In genomic region chr4:48667148-48667547, GRCh38 we compare ENCODE assay signal across 14 cellular contexts.
DNase-seq lines count a peak whose midpoint lies in the region; ATAC-seq, FAIRE-seq and TF ChIP-seq lines count a peak whose summit lies in the region.
"Had no signal": no experiment of that assay in that cellular context is flagged by ENCODE, and none has a peak within 500 bp of the region (broad histone marks: within the 10 kb centered on the region; RNA-seq: fewer than 3 reads in every experiment).

No MANE protein-coding gene starts in this region.

- TF ChIP-seq RAD21 in K562 (CRISPR knock-in tag; conservative IDR thresholded peaks at IDR 0.05 in 1 of 2, IDR thresholded peaks at IDR 0.05 in 1 of 2), result no peak

- H3K4me3 Mint-ChIP-seq in CD4-positive, alpha-beta T cell, result peak overlapping the region; percentile 62
- H3K4me3 Mint-ChIP-seq: B cell; CD4-positive, CD25-positive, alpha-beta regulatory T cell had no signal

- H3K9me3 ChIP-seq in CD4-positive, alpha-beta T cell (ENCODE audit: control insufficient read depth, low read length), result peaks cover 5% of the 10 kb centered on the region
- H3K9me3 ChIP-seq in K562 (replicated peaks; ENCODE audit: control insufficient read depth, insufficient read depth, low read depth, low read length) (no peaks in the 10 kb centered on the region), hepatocyte (ENCODE audit: low read depth) (no peaks in the 10 kb centered on the region), A673 (ENCODE audit: low read depth, low read length, poor library complexity, severe bottlenecking) (no peaks in the 10 kb centered on the region)

- no peak overlapping the region for H3K4me3 ChIP-seq in K562
- no peak overlapping the region for H3K4me3 ChIP-seq in hepatocyte
- no peak overlapping the region for H3K4me3 ChIP-seq in A673 (ENCODE audit: low read depth, low read length, poor library complexity, severe bottlenecking)

- H3K4me1 ChIP-seq in K562 (replicated peaks in 1 of 2; ENCODE audit: control insufficient read depth in 2 of 2, insufficient read depth in 2 of 2, low read length in 2 of 2), result peaks cover 0 to 3% of the 10 kb centered on the region in 2 experiments; a peak in 1 of 5 replicates
- peaks cover 12% of the 10 kb centered on the region for H3K4me1 ChIP-seq in hepatocyte (ENCODE audit: insufficient read depth)
- H3K4me1 ChIP-seq in A673 (ENCODE audit: insufficient read depth, low read length, poor library complexity, severe bottlenecking), result no peaks in the 10 kb centered on the region

- H3K4me1 Mint-ChIP-seq in CD4-positive, alpha-beta T cell (ENCODE audit: low read depth), result peaks cover 58% of the 10 kb centered on the region

- no peaks in the 10 kb centered on the region for H3K27me3 ChIP-seq in CD4-positive, alpha-beta T cell (ENCODE audit: control insufficient read depth, insufficient read depth, low read length)
- H3K27me3 ChIP-seq in K562 (ENCODE audit: control insufficient read depth in 2 of 2, insufficient read depth in 2 of 2, low read length in 2 of 2) (no peaks in the 10 kb centered on the region), hepatocyte (no peaks in the 10 kb centered on the region), A673 (replicated peaks; ENCODE audit: insufficient read depth, low read depth, low read length, poor library complexity) (no peaks in the 10 kb centered on the region)

- H3K27me3 Mint-ChIP-seq in CD4-positive, alpha-beta T cell, result no peaks in the 10 kb centered on the region
- H3K27me3 Mint-ChIP-seq: B cell; CD4-positive, CD25-positive, alpha-beta regulatory T cell had no signal

- in situ Hi-C loops in K562 (cut with MboI), result no loop called here

- H4K20me1 ChIP-seq in K562 (replicated peaks; ENCODE audit: control insufficient read depth, insufficient read depth, low read length) (no peaks in the 10 kb centered on the region), hepatocyte (ENCODE audit: insufficient read depth, poor library complexity, severe bottlenecking) (no peaks in the 10 kb centered on the region)

- peaks cover 39% of the 10 kb centered on the region for H3K36me3 Mint-ChIP-seq in CD4-positive, alpha-beta T cell (ENCODE audit: low read depth)

- no peak for DNase-seq in CD4-positive, alpha-beta T cell
- DNase-seq in CMK (ENCODE audit: low read depth), result peak; percentile 14
- no peak for DNase-seq in K562 (ENCODE audit: extremely low read depth in 1 of 4, low spot score in 3 of 4)
- no peak for DNase-seq in hepatocyte (ENCODE audit: low spot score)
- no peak for DNase-seq in A673 (ENCODE audit: low spot score)
- no peak for DNase-seq in NCI-H2171 treated with DMSO at 0.1 percent for 48 hours (lab: John Stamatoyannopoulos, UW)
- DNase-seq: CD4-positive, CD25-positive, alpha-beta regulatory T cell; NCI-H1048; NCI-H2081 treated with DMSO at 0.1 percent for 48 hours; NCI-H524; SHP77 had no signal

- no peak for ATAC-seq in CD4-positive, alpha-beta T cell (ENCODE audit: poor library complexity)
- ATAC-seq in K562, result peak; percentile 59
- ATAC-seq in HG02571 (IDR thresholded peaks at IDR 0.05; ENCODE audit: unreplicated experiment), result no peak

- peak; percentile 56; the same call in 1 of the 2 replicates for TF ChIP-seq EP300 in K562 (IDR thresholded peaks at IDR 0.05; ENCODE audit: low read length)

- H3K36me3 ChIP-seq in K562 (ENCODE audit: control insufficient read depth, insufficient read depth, low read length) (no peaks in the 10 kb centered on the region; the same call in 2 of the 3 replicates), hepatocyte (replicated peaks; ENCODE audit: insufficient read depth, low read depth) (no peaks in the 10 kb centered on the region), A673 (ENCODE audit: insufficient read depth, low read length, poor library complexity, severe bottlenecking) (no peaks in the 10 kb centered on the region)

- peaks cover 8% of the 10 kb centered on the region for H3K79me2 ChIP-seq in K562 (ENCODE audit: control insufficient read depth, insufficient read depth, low read length)
- H3K79me2 ChIP-seq in hepatocyte, result peaks cover 30% of the 10 kb centered on the region

- no peak for TF ChIP-seq POLR2A in K562 (conservative IDR thresholded peaks at IDR 0.05)

- peak overlapping the region; percentile 62 for H3K27ac Mint-ChIP-seq in CD4-positive, alpha-beta T cell
- H3K27ac Mint-ChIP-seq: B cell had no signal

- FAIRE-seq in K562 (lab: Jason Lieb, UNC), result no peak
- FAIRE-seq: GM19239 had no signal

- no peak overlapping the region for H3K27ac ChIP-seq in CD4-positive, alpha-beta T cell (ENCODE audit: low read depth, low read length)
- H3K27ac ChIP-seq in K562 (ENCODE audit: extremely low read depth, low read depth, low read length) (no peak overlapping the region), hepatocyte (peak overlapping the region; percentile 64), A673 (ENCODE audit: low read depth, low read length, poor library complexity, severe bottlenecking) (no peak overlapping the region)

- POLR2A ChIA-PET in CD4-positive, alpha-beta T cell (lab: Charles Lee), result no interaction called here
- POLR2A ChIA-PET in K562 (lab: Yijun Ruan, JAX) (interaction anchor here (0.5 to 0.6 kb wide), 2 partner anchors 13 to 64 kb away, joined by 3 read pairs; no protein-coding TSS in a partner anchor), A673 (lab: Charles Lee; ENCODE audit: low non-redundant PET) (no interaction called here)

- H3K9me3 Mint-ChIP-seq in CD4-positive, alpha-beta T cell, result peaks cover 2% of the 10 kb centered on the region

- H3K4me2 ChIP-seq in K562 (ENCODE audit: insufficient read depth, low read length), result no peak overlapping the region
- H3K4me2 ChIP-seq in hepatocyte, result no peak overlapping the region

- no peaks in the 10 kb centered on the region for H3K9me1 ChIP-seq in K562 (ENCODE audit: control insufficient read depth, insufficient read depth, low read length)

- 20% methylated on average over 2 of the region's 2 CpGs for WGBS in K562 (ENCODE audit: insufficient coverage, low coverage, missing lambda C conversion rate)
- 69% methylated on average over 2 of the region's 2 CpGs for WGBS in hepatocyte (ENCODE audit: low lambda C conversion rate, missing lambda C conversion rate)

- CTCF ChIA-PET in CD4-positive, alpha-beta T cell (lab: Charles Lee), result interaction anchor here (0.9 kb wide), 1 partner anchor 14 kb away, joined by 4 read pairs; no protein-coding TSS in a partner anchor
- CTCF ChIA-PET in K562 (lab: Yijun Ruan, JAX; ENCODE audit: low intra/inter-chr PET ratio), result no interaction called here
- CTCF ChIA-PET in A673 (lab: Charles Lee), result no interaction called here

- intact Hi-C loops in CD4-positive, alpha-beta T cell (cut with DNase I, micrococcal nuclease), result no loop called here
- intact Hi-C loops in K562 (cut with micrococcal nuclease), result no loop called here
- intact Hi-C loops in A673 (cut with micrococcal nuclease; ENCODE audit: unreplicated experiment), result no loop called here

- H3K9ac ChIP-seq in K562 (ENCODE audit: insufficient read depth in 1 of 2, low read depth in 2 of 2, low read length in 2 of 2), result no peak overlapping the region

- no peaks in the 10 kb centered on the region for H3K9me2 ChIP-seq in hepatocyte (replicated peaks; ENCODE audit: insufficient read depth)

- H2AFZ ChIP-seq in K562 (ENCODE audit: low read depth, low read length) (no peak overlapping the region), hepatocyte (no peak overlapping the region)

- no peak for TF ChIP-seq CTCF in CD4-positive, alpha-beta T cell (IDR thresholded peaks at IDR 0.05)
- TF ChIP-seq CTCF in K562 (IDR thresholded peaks at IDR 0.05 in 2 of 3, conservative IDR thresholded peaks at IDR 0.05 in 1 of 3; ENCODE audit: insufficient read depth in 2 of 3, low read depth in 1 of 3, low read length in 3 of 3) (no peak), hepatocyte (IDR thresholded peaks at IDR 0.05; ENCODE audit: poor library complexity) (no peak), A673 (conservative IDR thresholded peaks at IDR 0.05; ENCODE audit: low read depth, low read length) (no peak)

- BruUV-seq in K562 (replicated peaks; lab: Mats Ljungman, UMichigan) (no TSS peak), A673 (replicated peaks; lab: Mats Ljungman, UMichigan) (no TSS peak)

TF ChIP-seq in K562, 482 proteins besides CTCF, POLR2A, EP300 and RAD21 (continues in another document):
- peak; percentile 32 for TF ChIP-seq MEIS2 (IDR thresholded peaks at IDR 0.05; ENCODE audit: partially characterized antibody)
- TF ChIP-seq HMGN3 (IDR thresholded peaks at IDR 0.05; ENCODE audit: borderline replicate concordance, extremely low read depth, insufficient read length, low read depth, low read length), result no peak
- no peak for TF ChIP-seq CEBPG (CRISPR knock-in tag; IDR thresholded peaks at IDR 0.05)
- TF ChIP-seq CEBPG (tag; conservative IDR thresholded peaks at IDR 0.05 in 1 of 2, IDR thresholded peaks at IDR 0.05 in 1 of 2), result no peak
- no peak for TF ChIP-seq CBX8 (IDR thresholded peaks at IDR 0.05; ENCODE audit: borderline replicate concordance, extremely low read depth, low read depth, low read length, poor library complexity, severe bottlenecking)
- TF ChIP-seq POLR3G (IDR thresholded peaks at IDR 0.05; ENCODE audit: extremely low read depth, insufficient read length, insufficient replicate concordance), result no peak
- TF ChIP-seq TFE3 (CRISPR knock-in tag; IDR thresholded peaks at IDR 0.05), result no peak
- no peak for TF ChIP-seq NR4A1 (CRISPR knock-in tag; IDR thresholded peaks at IDR 0.05)
- TF ChIP-seq NR4A1 (tag; IDR thresholded peaks at IDR 0.05), result no peak
- no peak for TF ChIP-seq ATF2 (CRISPR knock-in tag; IDR thresholded peaks at IDR 0.05)
